Comparison of ENCODE assay signal across 9 cellular contexts in the genomic region with DNA sequence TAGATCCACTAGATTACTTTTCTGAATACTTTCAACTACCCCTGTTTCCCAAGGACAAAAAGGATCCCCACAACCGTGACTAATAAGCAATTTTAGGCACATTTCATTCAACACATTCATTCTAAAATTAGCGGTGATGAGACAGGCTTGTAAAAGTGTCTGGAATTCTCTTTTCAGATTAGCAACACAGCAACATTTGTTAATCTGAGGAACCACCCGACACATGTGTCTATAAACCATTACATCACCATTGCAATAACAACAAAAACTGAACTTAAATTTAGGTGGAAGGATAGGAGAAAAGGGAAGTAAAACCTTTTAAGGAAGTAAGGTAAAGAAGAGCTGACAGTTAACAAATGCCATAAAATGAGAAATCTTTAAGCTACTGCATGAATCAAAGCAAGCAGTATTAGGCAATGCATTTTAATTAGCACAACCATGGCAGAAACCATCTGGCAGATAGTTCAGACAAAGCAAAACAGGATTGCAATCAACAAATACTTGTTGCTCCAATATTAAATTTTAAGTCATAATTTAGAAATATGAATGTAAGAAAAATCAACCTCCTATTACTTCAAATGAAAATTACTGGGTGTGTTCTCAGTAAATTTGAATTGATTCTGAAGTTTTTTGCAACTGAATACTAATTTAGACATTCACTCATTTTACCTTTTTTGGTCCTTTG. TPM values are rescaled to one million over a fixed set of nuclear protein-coding genes. Genes with fewer than 3 reads are reported as not detected.
A peak's percentile ranks its signal among the peaks of the same experiment; 100 is the strongest.
DNase-seq lines count a peak whose midpoint lies in the region; ATAC-seq and TF ChIP-seq lines count a peak whose summit lies in the region.
"Had no signal": no experiment of that assay in that cellular context is flagged by ENCODE, and none has a peak within 500 bp of the region (broad histone marks: within the 10 kb centered on the region; RNA-seq: fewer than 3 reads in every experiment).

No MANE protein-coding gene starts in this region.

- no peaks in the 10 kb centered on the region for H3K27me3 ChIP-seq in adipocyte (replicated peaks; ENCODE audit: control insufficient read depth, insufficient read depth, low read length)

- no peak overlapping the region for H3K9ac ChIP-seq in adipocyte (ENCODE audit: low read length)

- TF ChIP-seq CTCF in neural crest cell (conservative IDR thresholded peaks at IDR 0.05) = no peak

- H3K4me1 Mint-ChIP-seq in neural crest cell = peaks cover 48% of the 10 kb centered on the region
- H3K4me1 Mint-ChIP-seq in T-helper 2 cell treated with Interferon-gamma antibody and Interleukin-4, amounts not matched to agents 5 μg/mL and 100 μg/mL, for 36 hours (ENCODE audit: low read depth) = peaks cover 12% of the 10 kb centered on the region

- H3K27me3 Mint-ChIP-seq in neural crest cell (ENCODE audit: low read depth) = no peaks in the 10 kb centered on the region
- no peaks in the 10 kb centered on the region for H3K27me3 Mint-ChIP-seq in T-helper 2 cell treated with Interferon-gamma antibody and Interleukin-4, amounts not matched to agents 5 μg/mL and 100 μg/mL, for 36 hours (ENCODE audit: low read depth)

- peaks cover 61% of the 10 kb centered on the region for H3K36me3 ChIP-seq in adipocyte (ENCODE audit: control insufficient read depth, insufficient read depth, low read length, severe bottlenecking)

- H3K9me3 Mint-ChIP-seq in neural crest cell = no peaks in the 10 kb centered on the region
- no peaks in the 10 kb centered on the region for H3K9me3 Mint-ChIP-seq in T-helper 2 cell treated with Interferon-gamma antibody and Interleukin-4, amounts not matched to agents 5 μg/mL and 100 μg/mL, for 36 hours

- DNase-seq in adipocyte (ENCODE audit: low read depth) (peak; percentile 23), neural crest cell (ENCODE audit: low read depth, low spot score) (no peak), mucosa of gallbladder (ENCODE audit: low spot score) (no peak), GOT3 (lab: John Stamatoyannopoulos, UW) (no peak), cerebellar cortex (ENCODE audit: low spot score) (no peak)
- no peak for DNase-seq in T-helper 2 cell treated with Interferon-gamma antibody and Interleukin-4, amounts not matched to agents 5 μg/mL and 100 μg/mL, for 36 hours (ENCODE audit: low spot score)
- DNase-seq: posterior cingulate gyrus had no signal

- ATAC-seq in GM18517 (IDR thresholded peaks at IDR 0.05; ENCODE audit: unreplicated experiment) = peak; percentile 68
- ATAC-seq in HG03139 (IDR thresholded peaks at IDR 0.05; ENCODE audit: unreplicated experiment) = peak; percentile 57

- peaks cover 29% of the 10 kb centered on the region for H3K4me1 ChIP-seq in adipocyte (ENCODE audit: control insufficient read depth, insufficient read depth, low read length)

- H3K4me3 Mint-ChIP-seq in neural crest cell = no peak overlapping the region
- H3K4me3 Mint-ChIP-seq in T-helper 2 cell treated with Interferon-gamma antibody and Interleukin-4, amounts not matched to agents 5 μg/mL and 100 μg/mL, for 36 hours = no peak overlapping the region

- no peaks in the 10 kb centered on the region for H3K9me3 ChIP-seq in adipocyte (ENCODE audit: control insufficient read depth, low read length)

- peak overlapping the region; percentile 47 for H3K27ac Mint-ChIP-seq in neural crest cell (ENCODE audit: unreplicated experiment)
- H3K27ac Mint-ChIP-seq in T-helper 2 cell treated with Interferon-gamma antibody and Interleukin-4, amounts not matched to agents 5 μg/mL and 100 μg/mL, for 36 hours = no peak overlapping the region

- no peak overlapping the region for H3K4me3 ChIP-seq in adipocyte (ENCODE audit: low read length)

- no peaks in the 10 kb centered on the region for H3K36me3 Mint-ChIP-seq in neural crest cell (ENCODE audit: low read depth)
- peaks cover 20% of the 10 kb centered on the region for H3K36me3 Mint-ChIP-seq in T-helper 2 cell treated with Interferon-gamma antibody and Interleukin-4, amounts not matched to agents 5 μg/mL and 100 μg/mL, for 36 hours (ENCODE audit: low read depth)

RNA-seq across cellular contexts. Expression of gene MAP3K7, which starts 49.0 kb away (rescaled TPM):
- total RNA-seq in neural crest cell (37.9 and 38.8 TPM in 2 replicates), mucosa of gallbladder (21.2 TPM)
